Comparison of ENCODE assay signal across 8 cellular contexts in the genomic region with DNA sequence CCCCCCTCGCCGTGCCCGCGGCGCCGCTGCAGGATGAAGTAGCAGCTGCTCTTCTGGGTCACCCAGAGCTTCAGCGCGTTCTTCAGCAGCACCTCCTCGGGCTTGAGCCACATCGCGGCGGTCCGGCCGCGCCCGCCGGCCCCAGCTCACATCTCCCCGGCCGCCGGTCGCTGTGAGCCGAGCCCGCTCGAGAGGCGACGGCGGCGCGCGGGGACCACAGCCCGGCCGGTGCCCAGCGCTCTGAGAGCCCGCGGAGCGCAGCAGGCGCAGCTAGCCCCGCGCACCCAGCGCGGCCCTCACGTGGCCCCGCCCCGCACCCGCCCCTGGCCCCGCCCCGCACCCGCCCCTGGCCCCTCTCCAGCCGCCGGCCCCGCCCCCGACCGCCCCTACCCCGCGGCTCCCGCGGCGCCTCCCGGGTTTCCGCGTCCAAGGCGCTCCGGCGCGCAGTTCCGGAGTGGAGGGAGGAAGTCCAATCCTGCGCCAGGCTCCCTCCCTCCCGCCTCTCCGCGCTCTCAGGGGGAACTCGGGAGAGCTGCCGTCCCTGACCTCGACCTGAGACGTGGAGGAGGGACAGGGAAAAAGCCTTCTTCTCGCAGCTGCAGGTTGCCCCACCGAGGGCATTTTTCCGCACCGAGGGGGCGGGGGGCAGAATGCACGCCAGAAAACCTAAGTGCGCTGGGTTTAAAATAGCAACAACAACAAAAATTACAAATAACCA. TPM values are rescaled to one million over a fixed set of nuclear protein-coding genes. Genes with fewer than 3 reads are reported as not detected.
DNase-seq lines count a peak whose midpoint lies in the region; ATAC-seq and TF ChIP-seq lines count a peak whose summit lies in the region.

A gene (minus strand): TSS at position 242 of the 718 bp plus-strand sequence. CDS start 129 bp downstream, at position 113.

- TF ChIP-seq CTCF in dorsolateral prefrontal cortex (IDR thresholded peaks at IDR 0.05 in 54 of 56, conservative IDR thresholded peaks at IDR 0.05 in 2 of 56; ENCODE audit: low read depth in 1 of 56, partially characterized antibody in 56 of 56) = peak in 9 of 56 donors; percentile 0 to 24 (median 14)
- TF ChIP-seq CTCF in liver (IDR thresholded peaks at IDR 0.05; ENCODE audit: low read depth, low read length, missing input control) = no peak

- intact Hi-C loops in activated CD4-positive, alpha-beta memory T cell treated with anti-CD3 and anti-CD28 coated beads for 36 hours (cut with micrococcal nuclease) = loop anchor here (5.0 to 10.0 kb wide), 2 partner anchors 544 to 566 kb away; no protein-coding TSS in a partner anchor
- intact Hi-C loops in dorsolateral prefrontal cortex (cut with DNase I) = loop anchor here (5.0 to 10.0 kb wide), 3 partner anchors 101 to 546 kb away; a partner anchor contains a TSS

- H3K36me3 ChIP-seq in ACC112 (ENCODE audit: insufficient read depth, low read length) (peaks cover 8% of the 10 kb centered on the region; the same call in 1 of the 2 replicates), liver (ENCODE audit: control insufficient read depth in 4 of 4, insufficient read depth in 3 of 4, low read depth in 1 of 4, low read length in 3 of 4) (no peaks in the 10 kb centered on the region)

- H3K27ac ChIP-seq in ACC112 (ENCODE audit: low read depth, low read length) (peak within 1 kb of the TSS; percentile 61), dorsolateral prefrontal cortex (peak within 1 kb of the TSS in 56 of 59 donors; percentile 13 to 90 (median 75)), liver (ENCODE audit: low read depth in 1 of 2, low read length in 2 of 2) (peak within 1 kb of the TSS; percentile 88 to 89)

- H3K27ac Mint-ChIP-seq in activated CD4-positive, alpha-beta memory T cell treated with anti-CD3 and anti-CD28 coated beads for 36 hours = no peak within 1 kb of the TSS

- ATAC-seq in GM18867 (IDR thresholded peaks at IDR 0.05; ENCODE audit: unreplicated experiment) (peak; percentile 68), HG03103 (IDR thresholded peaks at IDR 0.05; ENCODE audit: low read depth, unreplicated experiment) (peak; percentile 68)

- peak within 1 kb of the TSS; percentile 66 for H3K4me3 Mint-ChIP-seq in activated CD4-positive, alpha-beta memory T cell treated with anti-CD3 and anti-CD28 coated beads for 36 hours

- H3K9me3 Mint-ChIP-seq in activated CD4-positive, alpha-beta memory T cell treated with anti-CD3 and anti-CD28 coated beads for 36 hours = no peaks in the 10 kb centered on the region

- H3K9ac ChIP-seq in liver (ENCODE audit: low read depth in 1 of 2, low read length in 2 of 2) = peak within 1 kb of the TSS; percentile 79 to 92

- H3K36me3 Mint-ChIP-seq in activated CD4-positive, alpha-beta memory T cell treated with anti-CD3 and anti-CD28 coated beads for 36 hours = no peaks in the 10 kb centered on the region

- peaks cover 25% of the 10 kb centered on the region for H3K27me3 Mint-ChIP-seq in activated CD4-positive, alpha-beta memory T cell treated with anti-CD3 and anti-CD28 coated beads for 36 hours

- H3K27me3 ChIP-seq in ACC112 (ENCODE audit: insufficient read depth, low read length) (no peaks in the 10 kb centered on the region), dorsolateral prefrontal cortex (no peaks in the 10 kb centered on the region), liver (ENCODE audit: control insufficient read depth in 4 of 4, insufficient read depth in 4 of 4, low read length in 3 of 4) (no peaks in the 10 kb centered on the region)

- TF ChIP-seq RAD21 in liver (IDR thresholded peaks at IDR 0.05) = peak; percentile 26 to 49

- WGBS in liver = under 1% methylated on average over 81 of the region's 81 CpGs

- DNase-seq in NCI-H460 (ENCODE audit: extremely low read depth, low read depth) = peak; percentile 80
- DNase-seq in activated CD4-positive, alpha-beta memory T cell treated with anti-CD3 and anti-CD28 coated beads for 36 hours = peak; percentile 78
- peak; percentile 55 to 86 (median 74) for DNase-seq in dorsolateral prefrontal cortex
- DNase-seq in stimulated activated CD4-positive, alpha-beta T cell treated with anti-CD3 and anti-CD28 coated beads, Interleukin-2, amount 100 ng/mL, for 48 hours = peak; percentile 61 to 66

- H3K4me1 Mint-ChIP-seq in activated CD4-positive, alpha-beta memory T cell treated with anti-CD3 and anti-CD28 coated beads for 36 hours (ENCODE audit: low read depth) = peaks cover 18% of the 10 kb centered on the region

- peak within 1 kb of the TSS; percentile 91 for H3K4me3 ChIP-seq in ACC112 (ENCODE audit: low read depth, low read length)
- peak within 1 kb of the TSS; percentile 51 to 85 (median 72) for H3K4me3 ChIP-seq in dorsolateral prefrontal cortex
- H3K4me3 ChIP-seq in liver (ENCODE audit: low read depth in 1 of 3, low read length in 3 of 3) = peak within 1 kb of the TSS; percentile 74 to 97 (median 85)

- CTCF ChIA-PET in activated CD4-positive, alpha-beta memory T cell treated with anti-CD3 and anti-CD28 coated beads for 36 hours (lab: Charles Lee) = interaction anchor here (0.5 to 2.8 kb wide), 4 partner anchors 12 to 139 kb away, joined by 4 to 14 read pairs (median 7); no protein-coding TSS in a partner anchor

- peaks cover 49% of the 10 kb centered on the region for H3K79me2 ChIP-seq in ACC112 (ENCODE audit: control insufficient read depth, insufficient read depth, low read length, unreplicated experiment)

- peak within 1 kb of the TSS; percentile 58 for H2AFZ ChIP-seq in ACC112 (ENCODE audit: low read length, unreplicated experiment)

- POLR2A ChIA-PET in activated CD4-positive, alpha-beta memory T cell treated with anti-CD3 and anti-CD28 coated beads for 36 hours (lab: Charles Lee) = interaction anchor here (0.6 kb wide), 1 partner anchor 56 kb away, joined by 3 read pairs; no protein-coding TSS in a partner anchor

- H3K4me1 ChIP-seq in ACC112 (ENCODE audit: control insufficient read depth, insufficient read depth, low read length, unreplicated experiment) (peaks cover 33% of the 10 kb centered on the region), liver (ENCODE audit: control insufficient read depth in 4 of 4, insufficient read depth in 4 of 4, low read length in 3 of 4) (peaks cover 11 to 36% (median 26%) of the 10 kb centered on the region in 4 donors)

- H3K9me3 ChIP-seq in liver (ENCODE audit: control insufficient read depth in 4 of 4, low read length in 3 of 4) = no peaks in the 10 kb centered on the region

TF ChIP-seq in liver, 16 proteins besides CTCF, POLR2A, EP300 and RAD21:
- peak; percentile 36 to 74 for TF ChIP-seq GABPA (IDR thresholded peaks at IDR 0.05 in 1 of 2, conservative IDR thresholded peaks at IDR 0.05 in 1 of 2)
- TF ChIP-seq, protein P1, sequence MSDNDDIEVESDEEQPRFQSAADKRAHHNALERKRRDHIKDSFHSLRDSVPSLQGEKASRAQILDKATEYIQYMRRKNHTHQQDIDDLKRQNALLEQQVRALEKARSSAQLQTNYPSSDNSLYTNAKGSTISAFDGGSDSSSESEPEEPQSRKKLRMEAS (IDR thresholded peaks at IDR 0.05) = peak; percentile 11
- TF ChIP-seq RXRA (IDR thresholded peaks at IDR 0.05) = peak; percentile 17 to 31
- TF ChIP-seq, protein P2, sequence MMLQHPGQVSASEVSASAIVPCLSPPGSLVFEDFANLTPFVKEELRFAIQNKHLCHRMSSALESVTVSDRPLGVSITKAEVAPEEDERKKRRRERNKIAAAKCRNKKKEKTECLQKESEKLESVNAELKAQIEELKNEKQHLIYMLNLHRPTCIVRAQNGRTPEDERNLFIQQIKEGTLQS (IDR thresholded peaks at IDR 0.05) = no peak
- TF ChIP-seq TAF1 (conservative IDR thresholded peaks at IDR 0.05) = no peak
- TF ChIP-seq SP1 (IDR thresholded peaks at IDR 0.05) = peak; percentile 34
- TF ChIP-seq HNF4A (conservative IDR thresholded peaks at IDR 0.05) = peak; percentile 36 to 37
- peak; percentile 46 for TF ChIP-seq NR2F2 (IDR thresholded peaks at IDR 0.05)
- no peak for TF ChIP-seq FOXA1 (IDR thresholded peaks at IDR 0.05)
- TF ChIP-seq, protein P3, sequence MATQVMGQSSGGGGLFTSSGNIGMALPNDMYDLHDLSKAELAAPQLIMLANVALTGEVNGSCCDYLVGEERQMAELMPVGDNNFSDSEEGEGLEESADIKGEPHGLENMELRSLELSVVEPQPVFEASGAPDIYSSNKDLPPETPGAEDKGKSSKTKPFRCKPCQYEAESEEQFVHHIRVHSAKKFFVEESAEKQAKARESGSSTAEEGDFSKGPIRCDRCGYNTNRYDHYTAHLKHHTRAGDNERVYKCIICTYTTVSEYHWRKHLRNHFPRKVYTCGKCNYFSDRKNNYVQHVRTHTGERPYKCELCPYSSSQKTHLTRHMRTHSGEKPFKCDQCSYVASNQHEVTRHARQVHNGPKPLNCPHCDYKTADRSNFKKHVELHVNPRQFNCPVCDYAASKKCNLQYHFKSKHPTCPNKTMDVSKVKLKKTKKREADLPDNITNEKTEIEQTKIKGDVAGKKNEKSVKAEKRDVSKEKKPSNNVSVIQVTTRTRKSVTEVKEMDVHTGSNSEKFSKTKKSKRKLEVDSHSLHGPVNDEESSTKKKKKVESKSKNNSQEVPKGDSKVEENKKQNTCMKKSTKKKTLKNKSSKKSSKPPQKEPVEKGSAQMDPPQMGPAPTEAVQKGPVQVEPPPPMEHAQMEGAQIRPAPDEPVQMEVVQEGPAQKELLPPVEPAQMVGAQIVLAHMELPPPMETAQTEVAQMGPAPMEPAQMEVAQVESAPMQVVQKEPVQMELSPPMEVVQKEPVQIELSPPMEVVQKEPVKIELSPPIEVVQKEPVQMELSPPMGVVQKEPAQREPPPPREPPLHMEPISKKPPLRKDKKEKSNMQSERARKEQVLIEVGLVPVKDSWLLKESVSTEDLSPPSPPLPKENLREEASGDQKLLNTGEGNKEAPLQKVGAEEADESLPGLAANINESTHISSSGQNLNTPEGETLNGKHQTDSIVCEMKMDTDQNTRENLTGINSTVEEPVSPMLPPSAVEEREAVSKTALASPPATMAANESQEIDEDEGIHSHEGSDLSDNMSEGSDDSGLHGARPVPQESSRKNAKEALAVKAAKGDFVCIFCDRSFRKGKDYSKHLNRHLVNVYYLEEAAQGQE (IDR thresholded peaks at IDR 0.05) = peak; percentile 56

RNA-seq across cellular contexts. Expression of the gene that starts here (rescaled TPM):
- 25.9 and 27.8 TPM in 2 replicates for total RNA-seq in NCI-H460 (2014; rRNA removed; shearing (Covaris generic))
- polyA plus RNA-seq in NCI-H460 (2014; cell fraction: nucleus; rRNA removed) = 60.0 and 69.2 TPM in 2 replicates
- total RNA-seq in activated CD4-positive, alpha-beta memory T cell treated with anti-CD3 and anti-CD28 coated beads for 36 hours = 1 to 10 TPM; 1.5 to 1.6 TPM
- total RNA-seq in dorsolateral prefrontal cortex (10 to 100 TPM; 10.5 to 33.3 (median 21.0) TPM), liver (10 to 100 TPM; 10.4 to 38.6 TPM)
- polyA plus RNA-seq in liver = 10 to 100 TPM; 13.2 to 13.5 TPM

Comparison
In these comparisons a context has a peak if more than half of its experiments do, and no peak if none do; other contexts are left out.
1. Peak in every context shown above with its lines: DNase-seq, ATAC-seq, H3K4me3 ChIP-seq and H3K27ac ChIP-seq.
2. RNA of the gene that starts here (total RNA-seq): 10.4 to 38.6 TPM in liver, 25.9 to 27.8 TPM in NCI-H460 and 10.5 to 33.3 TPM in dorsolateral prefrontal cortex; 1.5 to 1.6 TPM in activated CD4-positive, alpha-beta memory T cell treated with anti-CD3 and anti-CD28 coated beads for 36 hours; every median in the first group is over 4 times any median in the second.